ENCODE assay signal across 19 cellular contexts in the genomic region with DNA sequence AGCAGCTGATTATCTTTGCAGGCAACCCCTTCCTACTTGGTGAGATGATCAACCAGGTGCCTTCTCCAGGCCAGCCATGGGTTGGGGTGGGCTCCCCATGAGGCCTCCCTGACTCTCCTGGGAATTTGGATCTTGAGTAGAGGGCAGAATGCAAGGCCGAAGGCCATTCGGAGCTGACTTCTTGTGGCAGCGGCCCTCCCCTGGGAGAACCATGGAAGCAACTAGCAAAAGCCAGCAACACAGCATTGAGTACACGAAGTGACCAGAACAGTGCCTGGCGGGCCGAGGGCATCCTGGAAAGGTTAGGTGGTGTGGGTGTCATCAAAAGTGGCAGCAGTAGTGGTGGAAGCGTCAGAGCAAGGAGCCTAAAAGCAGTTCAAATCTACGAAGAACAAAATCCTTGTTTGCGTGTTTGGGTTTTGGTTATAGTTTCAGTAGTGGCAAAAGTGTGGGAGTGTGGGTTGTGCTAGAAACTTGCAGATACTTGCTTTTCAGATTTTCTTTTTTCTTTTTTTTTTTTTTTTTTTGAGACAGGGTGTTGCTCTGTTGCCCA. TPM values are rescaled to one million over a fixed set of nuclear protein-coding genes. Genes with fewer than 3 reads are reported as not detected.
A peak's percentile ranks its signal among the peaks of the same experiment; 100 is the strongest.
DNase-seq lines count a peak whose midpoint lies in the region; ATAC-seq and TF ChIP-seq lines count a peak whose summit lies in the region.
"Had no signal": no experiment of that assay in that cellular context is flagged by ENCODE, and none has a peak within 500 bp of the region (broad histone marks: within the 10 kb centered on the region; RNA-seq: fewer than 3 reads in every experiment).

No MANE protein-coding gene starts in this region.

- 94 to 95% methylated on average over 9 of the region's 9 CpGs for WGBS in aorta, 2 donors

- H3K36me3 Mint-ChIP-seq in activated T-cell treated with anti-CD3 and anti-CD28 coated beads, Interleukin-2, amount 50 U/mL, for 72 hours (ENCODE audit: insufficient read depth in 2 of 2), result no peaks in the 10 kb centered on the region
- H3K36me3 Mint-ChIP-seq in MCF 10A (ENCODE audit: insufficient read depth, unreplicated experiment) (peaks cover 7% of the 10 kb centered on the region), nephron progenitor cell (ENCODE audit: low read depth) (no peaks in the 10 kb centered on the region)
- H3K36me3 Mint-ChIP-seq: CD14-positive monocyte had no signal

- H3K4me1 ChIP-seq in aorta (ENCODE audit: control insufficient read depth in 1 of 2, insufficient read depth in 2 of 2, low read length in 2 of 2) (peaks cover 0 to 2% of the 10 kb centered on the region in 2 donors), mucosa of descending colon (ENCODE audit: low read depth) (peaks cover 23% of the 10 kb centered on the region)

- H3K4me3 Mint-ChIP-seq in activated T-cell treated with anti-CD3 and anti-CD28 coated beads, Interleukin-2, amount 50 U/mL, for 72 hours, result no peak overlapping the region
- H3K4me3 Mint-ChIP-seq in MCF 10A (ENCODE audit: unreplicated experiment), result no peak overlapping the region
- H3K4me3 Mint-ChIP-seq in nephron progenitor cell, result no peak overlapping the region
- H3K4me3 Mint-ChIP-seq: CD14-positive monocyte, HFFc6 had no signal

- no peaks in the 10 kb centered on the region for H3K9me3 ChIP-seq in aorta (ENCODE audit: control insufficient read depth, low read length)
- no peaks in the 10 kb centered on the region for H3K9me3 ChIP-seq in mucosa of descending colon
- H3K9me3 ChIP-seq: MG63 had no signal

- no peaks in the 10 kb centered on the region for H3K9me3 Mint-ChIP-seq in activated T-cell treated with anti-CD3 and anti-CD28 coated beads, Interleukin-2, amount 50 U/mL, for 72 hours
- H3K9me3 Mint-ChIP-seq in MCF 10A (ENCODE audit: unreplicated experiment), result no peaks in the 10 kb centered on the region
- H3K9me3 Mint-ChIP-seq in nephron progenitor cell, result no peaks in the 10 kb centered on the region
- H3K9me3 Mint-ChIP-seq: HFFc6 had no signal

- H3K27ac Mint-ChIP-seq in activated T-cell treated with anti-CD3 and anti-CD28 coated beads, Interleukin-2, amount 50 U/mL, for 72 hours, result no peak overlapping the region
- peak overlapping the region; percentile 79 for H3K27ac Mint-ChIP-seq in MCF 10A (ENCODE audit: low read depth, unreplicated experiment)
- H3K27ac Mint-ChIP-seq in nephron progenitor cell, result peak overlapping the region; percentile 64
- H3K27ac Mint-ChIP-seq: HFFc6 had no signal

- no peak for DNase-seq in activated T-cell treated with anti-CD3 and anti-CD28 coated beads, Interleukin-2, amount 50 U/mL, for 72 hours
- DNase-seq in activated T-cell treated with anti-CD3 and anti-CD28 coated beads, Interleukin-2, amount 50 U/mL, for 1 hour, result no peak
- DNase-seq in MCF 10A (ENCODE audit: unreplicated experiment), result no peak
- DNase-seq in nephron progenitor cell, result no peak
- DNase-seq in aorta, result peak; percentile 22 to 70
- no peak for DNase-seq in mucosa of descending colon
- DNase-seq in AG08396 (ENCODE audit: low spot score), result no peak
- DNase-seq: DMS 273 treated with DMSO at 0.1 percent for 48 hours, GDM1, HFFc6, NCI-H1092, NCI-H146, NCI-H2081, NCI-H774 had no signal

- BruUV-seq in MCF 10A (replicated peaks; lab: Mats Ljungman, UMichigan), result no TSS peak

- TF ChIP-seq CTCF in MCF 10A (IDR thresholded peaks at IDR 0.05; ENCODE audit: unreplicated experiment) (no peak), nephron progenitor cell (IDR thresholded peaks at IDR 0.05) (no peak), mucosa of descending colon (IDR thresholded peaks at IDR 0.05) (no peak)

- POLR2A ChIA-PET in MCF 10A (lab: Yijun Ruan, JAX), result interaction anchor here (0.6 to 13.0 kb wide), 5 partner anchors 22 to 102 kb away, joined by 3 to 311 read pairs (median 39); a partner anchor contains a TSS

- H3K27me3 ChIP-seq in aorta (ENCODE audit: control insufficient read depth in 1 of 2, insufficient read depth in 2 of 2, low read length in 1 of 2), result no peaks in the 10 kb centered on the region
- H3K27me3 ChIP-seq: MG63 had no signal

- H3K4me1 Mint-ChIP-seq in activated T-cell treated with anti-CD3 and anti-CD28 coated beads, Interleukin-2, amount 50 U/mL, for 72 hours (ENCODE audit: low read depth), result peaks cover 28% of the 10 kb centered on the region
- H3K4me1 Mint-ChIP-seq in MCF 10A (ENCODE audit: insufficient read depth, unreplicated experiment) (peaks cover 78% of the 10 kb centered on the region), nephron progenitor cell (peaks cover 29% of the 10 kb centered on the region)

- peaks cover 19% of the 10 kb centered on the region for H3K27me3 Mint-ChIP-seq in activated T-cell treated with anti-CD3 and anti-CD28 coated beads, Interleukin-2, amount 50 U/mL, for 72 hours (ENCODE audit: low read depth)
- H3K27me3 Mint-ChIP-seq in MCF 10A (ENCODE audit: insufficient read depth, unreplicated experiment) (no peaks in the 10 kb centered on the region), nephron progenitor cell (ENCODE audit: low read depth, poor library complexity) (peaks cover 30% of the 10 kb centered on the region)

- ATAC-seq in activated T-cell treated with anti-CD3 and anti-CD28 coated beads, Interleukin-2, amount 50 U/mL, for 72 hours (replicated peaks in 1 of 2), result peak; percentile 46 to 68
- no peak for ATAC-seq in aorta (ENCODE audit: low FRiP score)
- ATAC-seq in HG02840 (IDR thresholded peaks at IDR 0.05; ENCODE audit: low FRiP score, unreplicated experiment), result no peak
- no peak for ATAC-seq in mucosa of descending colon
- ATAC-seq: PC-3 had no signal

- no peak overlapping the region for H3K27ac ChIP-seq in aorta (ENCODE audit: low read depth in 1 of 2, low read length in 2 of 2)

- H3K36me3 ChIP-seq in aorta (ENCODE audit: control insufficient read depth in 1 of 2, insufficient read depth in 2 of 2, low read length in 1 of 2), result no peaks in the 10 kb centered on the region
- no peaks in the 10 kb centered on the region for H3K36me3 ChIP-seq in mucosa of descending colon (ENCODE audit: low read depth)
- H3K36me3 ChIP-seq: MG63 had no signal

- CTCF ChIA-PET in MCF 10A (lab: Yijun Ruan, JAX), result interaction anchor here (0.6 to 4.3 kb wide), 3 partner anchors 21 to 261 kb away, joined by 3 to 46 read pairs (median 4); no protein-coding TSS in a partner anchor

- no peak overlapping the region for H3K4me3 ChIP-seq in aorta (ENCODE audit: low read length in 2 of 2)
- H3K4me3 ChIP-seq in mucosa of descending colon, result no peak overlapping the region
- H3K4me3 ChIP-seq: MG63 had no signal

- intact Hi-C loops in MCF 10A (cut with micrococcal nuclease) (loop anchor here (5.0 kb wide), 1 partner anchor 373 kb away; a partner anchor contains a TSS), aorta (cut with DNase I) (loop anchor here in 1 of 2 donors (5.0 kb wide), 1 partner anchor 103 kb away; a partner anchor contains a TSS), mucosa of descending colon (cut with DNase I, micrococcal nuclease) (no loop called here)

RNA-seq across cellular contexts. Expression of a gene that starts 2.0 kb away (rescaled TPM):
- total RNA-seq in activated T-cell treated with anti-CD3 and anti-CD28 coated beads, Interleukin-2, amount 50 U/mL, for 72 hours, result under 1 TPM in 1 of 2 donors, not detected in 1; 0.34 TPM
- total RNA-seq in MCF 10A (2022) (4.9 and 13.4 TPM in 2 replicates), aorta (under 1 TPM; 0.27 to 0.58 TPM), mucosa of descending colon (1 to 10 TPM in 2 of 3 donors, under 1 TPM in 1; 0.60 to 5.9 (median 3.1) TPM)
- 1 to 10 TPM; 1.4 to 2.4 TPM for polyA plus RNA-seq in aorta
- polyA plus RNA-seq: CD14-positive monocyte had no signal

RNA-seq across cellular contexts. Expression of a gene that starts 33.7 kb away (rescaled TPM):
- not detected for total RNA-seq in activated T-cell treated with anti-CD3 and anti-CD28 coated beads, Interleukin-2, amount 50 U/mL, for 72 hours
- total RNA-seq in MCF 10A (2022) (0.32 and 0.54 TPM in 2 replicates), aorta (not detected), mucosa of descending colon (under 1 TPM; 0.28 to 0.65 (median 0.38) TPM)
- under 1 TPM in 1 of 2 donors, not detected in 1; 0.10 TPM for polyA plus RNA-seq in aorta
- total RNA-seq: HFFc6, NCI-H460, PC-3 had no signal
- polyA plus RNA-seq: CD14-positive monocyte had no signal

Comparison
In these comparisons a context has a peak if more than half of its experiments do, and no peak if none do; other contexts are left out.
1. ATAC-seq: peak in activated T-cell treated with anti-CD3 and anti-CD28 coated beads, Interleukin-2, amount 50 U/mL, for 72 hours (2 of 2); none in aorta (single experiment), HG02840 (single experiment) and mucosa of descending colon (single experiment).
2. DNase-seq: peak in aorta (2 of 2); none in activated T-cell treated with anti-CD3 and anti-CD28 coated beads, Interleukin-2, amount 50 U/mL, for 72 hours (0 of 2), activated T-cell treated with anti-CD3 and anti-CD28 coated beads, Interleukin-2, amount 50 U/mL, for 1 hour (single experiment), MCF 10A (single experiment), nephron progenitor cell (single experiment), mucosa of descending colon (0 of 3) and AG08396 (single experiment).